Comparison of ENCODE assay signal across 1 cellular context in genomic region chr16:68085259-68086071, GRCh38.
A peak's percentile ranks its signal among the peaks of the same experiment; 100 is the strongest.
TF ChIP-seq lines count a peak whose summit lies in the region.

TSS of gene NFATC3 (plus strand) at chr16:68085370. CDS start at chr16:68085682, 312 bp downstream.

TF ChIP-seq in HepG2, 621 proteins besides CTCF, POLR2A, EP300 and RAD21 (continued from another document and continues in another):
- TF ChIP-seq DBP (CRISPR knock-in tag; IDR thresholded peaks at IDR 0.05; ENCODE audit: not compliant biosample characterization) = no peak
- TF ChIP-seq ZNF407 (CRISPR knock-in tag; IDR thresholded peaks at IDR 0.05; ENCODE audit: not compliant biosample characterization) = no peak
- peak; percentile 66; the same call in 1 of the 2 replicates for TF ChIP-seq MED13 (CRISPR knock-in tag; IDR thresholded peaks at IDR 0.05)
- no peak for TF ChIP-seq ZKSCAN8 (CRISPR knock-in tag; IDR thresholded peaks at IDR 0.05; ENCODE audit: borderline replicate concordance)
- no peak for TF ChIP-seq ZSCAN25 (CRISPR knock-in tag; IDR thresholded peaks at IDR 0.05)
- TF ChIP-seq DMAP1 (CRISPR knock-in tag; IDR thresholded peaks at IDR 0.05) = no peak
- TF ChIP-seq MXD3 (CRISPR knock-in tag; IDR thresholded peaks at IDR 0.05) = peak; percentile 80
- no peak for TF ChIP-seq ZNF468 (CRISPR knock-in tag; IDR thresholded peaks at IDR 0.05)
- TF ChIP-seq ZNF326 (CRISPR knock-in tag; IDR thresholded peaks at IDR 0.05; ENCODE audit: borderline replicate concordance) = no peak
- TF ChIP-seq MIER2 (CRISPR knock-in tag; IDR thresholded peaks at IDR 0.05) = no peak
- TF ChIP-seq REST (IDR thresholded peaks at IDR 0.05; ENCODE audit: borderline replicate concordance in 1 of 2, low read depth in 1 of 2, low read length in 2 of 2) = peak in 1 of 2 experiments; percentile 50; a peak in 1 of 4 replicates
- no peak; the same call in 1 of the 2 replicates for TF ChIP-seq CAMTA2 (CRISPR knock-in tag; IDR thresholded peaks at IDR 0.05; ENCODE audit: borderline replicate concordance)
- no peak for TF ChIP-seq TBL1XR1 (IDR thresholded peaks at IDR 0.05; ENCODE audit: borderline replicate concordance, low read length, partially characterized antibody)
- peak; percentile 85; the same call in 1 of the 2 replicates for TF ChIP-seq LBX2 (CRISPR knock-in tag; IDR thresholded peaks at IDR 0.05; ENCODE audit: borderline replicate concordance)
- TF ChIP-seq ZXDC (CRISPR knock-in tag; IDR thresholded peaks at IDR 0.05) = no peak
- peak; percentile 74 for TF ChIP-seq FOXC1 (CRISPR knock-in tag; IDR thresholded peaks at IDR 0.05; ENCODE audit: borderline replicate concordance)
- no peak for TF ChIP-seq ETS1 (CRISPR knock-in tag; IDR thresholded peaks at IDR 0.05)
- no peak for TF ChIP-seq RFX5 (IDR thresholded peaks at IDR 0.05; ENCODE audit: low read depth, low read length)
- no peak for TF ChIP-seq ZNF800 (CRISPR knock-in tag; IDR thresholded peaks at IDR 0.05)
- TF ChIP-seq ZNF629 (CRISPR knock-in tag; conservative IDR thresholded peaks at IDR 0.05) = no peak
- no peak for TF ChIP-seq ZNF34 (CRISPR knock-in tag; IDR thresholded peaks at IDR 0.05; ENCODE audit: borderline replicate concordance)
- TF ChIP-seq CENPX (CRISPR knock-in tag; IDR thresholded peaks at IDR 0.05) = no peak; the same call in 1 of the 2 replicates
- 0 out of 2 replicates have a peak, but pooled peaks have one; percentile 65 for TF ChIP-seq ZNF180 (CRISPR knock-in tag; IDR thresholded peaks at IDR 0.05; ENCODE audit: borderline replicate concordance, low read depth)
- TF ChIP-seq CC2D1A (CRISPR knock-in tag; IDR thresholded peaks at IDR 0.05) = no peak
- TF ChIP-seq TEF (CRISPR knock-in tag; IDR thresholded peaks at IDR 0.05) = no peak
- no peak for TF ChIP-seq KLF15 (CRISPR knock-in tag; IDR thresholded peaks at IDR 0.05; ENCODE audit: borderline replicate concordance)
- no peak for TF ChIP-seq ZNF20 (CRISPR knock-in tag; IDR thresholded peaks at IDR 0.05)
- TF ChIP-seq ZNF724P (CRISPR knock-in tag; IDR thresholded peaks at IDR 0.05; ENCODE audit: borderline replicate concordance) = no peak
